ENCODE assay signal across 8 cellular contexts in genomic region chr4:82360298-82361177, GRCh38. TPM values are rescaled to one million over a fixed set of nuclear protein-coding genes. Genes with fewer than 3 reads are reported as not detected.
DNase-seq lines count a peak whose midpoint lies in the region; ATAC-seq, FAIRE-seq and TF ChIP-seq lines count a peak whose summit lies in the region.

No MANE protein-coding gene starts in this region.

- H3K27ac Mint-ChIP-seq in chondrocyte (ENCODE audit: unreplicated experiment), result peak overlapping the region; percentile 69

- 74% methylated on average over 4 of the region's 4 CpGs for WGBS in A549 (ENCODE audit: missing lambda C conversion rate)
- WGBS in lower leg skin, 2 donors, result 91 to 92% methylated on average over 4 of the region's 4 CpGs

- DNase-seq in A549 (ENCODE audit: low read depth in 1 of 2, low spot score in 1 of 2) (peak in 1 of 2 experiments; percentile 27), GM10266 (ENCODE audit: extremely low spot score) (no peak), chondrocyte (ENCODE audit: low spot score) (no peak), lung microvascular endothelial cell (ENCODE audit: low read depth in 2 of 2) (peak; percentile 42 to 46), DMS153 treated with DMSO at 0.1 percent for 48 hours (lab: John Stamatoyannopoulos, UW; ENCODE audit: unreplicated experiment) (no peak), lower leg skin (ENCODE audit: low spot score in 2 of 2) (no peak)

- POLR2A ChIA-PET in A549 (lab: Yijun Ruan, JAX), result interaction anchor here (0.9 to 1.5 kb wide), 2 partner anchors 14 to 69 kb away, joined by 4 to 7 read pairs; partner anchors contain the start of gene HNRNPD

- peaks cover 49% of the 10 kb centered on the region for H3K36me3 ChIP-seq in OCI-LY3 (replicated peaks; ENCODE audit: low read depth, low read length)

- H3K4me2 ChIP-seq in A549 (no peak overlapping the region), OCI-LY3 (ENCODE audit: low read length) (no peak overlapping the region)

- H3K9me3 Mint-ChIP-seq in chondrocyte (ENCODE audit: low read depth), result no peaks in the 10 kb centered on the region

- TF ChIP-seq CTCF in A549 (IDR thresholded peaks at IDR 0.05) (peak; percentile 56), GM10266 (IDR thresholded peaks at IDR 0.05; ENCODE audit: control insufficient read depth, insufficient read depth, low read depth, missing control alignments) (peak; percentile 58), OCI-LY3 (IDR thresholded peaks at IDR 0.05; ENCODE audit: low read depth, low read length) (peak; percentile 61), chondrocyte (IDR thresholded peaks at IDR 0.05) (peak; percentile 86), lower leg skin (IDR thresholded peaks at IDR 0.05) (no peak)

- H3K79me2 ChIP-seq in OCI-LY3 (ENCODE audit: low read length), result peaks cover 100% of the 10 kb centered on the region

- CTCF ChIA-PET in A549 (lab: Yijun Ruan, JAX), result interaction anchor here (0.7 to 3.1 kb wide), 8 partner anchors 9 to 85 kb away, joined by 3 to 12 read pairs (median 3); no protein-coding TSS in a partner anchor

- no peaks in the 10 kb centered on the region for H3K27me3 ChIP-seq in OCI-LY3 (ENCODE audit: low read depth, low read length)

- intact Hi-C loops in lower leg skin (cut with DNase I; ENCODE audit: low total_unique reads), result no loop called here

- H2AFZ ChIP-seq in OCI-LY3 (ENCODE audit: low read depth, low read length), result no peak overlapping the region

- H4K20me1 ChIP-seq in OCI-LY3 (ENCODE audit: insufficient read depth, low read length), result peaks cover 97% of the 10 kb centered on the region

- H3K4me3 Mint-ChIP-seq in chondrocyte (ENCODE audit: unreplicated experiment), result no peak overlapping the region

- H3K27me3 Mint-ChIP-seq in chondrocyte (ENCODE audit: low read depth), result no peaks in the 10 kb centered on the region

- FAIRE-seq in A549 (lab: Jason Lieb, UNC), result no peak

- H3K27ac ChIP-seq in A549 (no peak overlapping the region), OCI-LY3 (ENCODE audit: low read length) (no peak overlapping the region; the same call in 1 of the 2 replicates)

- TF ChIP-seq POLR2A in A549 (IDR thresholded peaks at IDR 0.05; ENCODE audit: low read length), result no peak
- TF ChIP-seq POLR2A in lower leg skin (IDR thresholded peaks at IDR 0.05), result no peak

- H3K4me3 ChIP-seq in A549, result no peak overlapping the region
- H3K4me3 ChIP-seq in OCI-LY3 (ENCODE audit: low read length), result no peak overlapping the region
- no peak overlapping the region for H3K4me3 ChIP-seq in lower leg skin (ENCODE audit: low read depth, poor library complexity, severe bottlenecking)

- peaks cover 11% of the 10 kb centered on the region for H3K36me3 Mint-ChIP-seq in chondrocyte (ENCODE audit: low read depth)

- H3K9me3 ChIP-seq in A549 (no peaks in the 10 kb centered on the region), OCI-LY3 (ENCODE audit: insufficient read depth, low read length) (no peaks in the 10 kb centered on the region)

- ATAC-seq in A549 (peak; percentile 65 to 75; a peak in 4 of 6 replicates), HG03108 (IDR thresholded peaks at IDR 0.05; ENCODE audit: unreplicated experiment) (no peak)

- no peak overlapping the region for H3K9ac ChIP-seq in OCI-LY3 (ENCODE audit: low read length)

- peaks cover 53% of the 10 kb centered on the region for H3K4me1 Mint-ChIP-seq in chondrocyte (ENCODE audit: low read depth)

- peak; percentile 37 to 43 for TF ChIP-seq RAD21 in A549 (conservative IDR thresholded peaks at IDR 0.05 in 1 of 2, IDR thresholded peaks at IDR 0.05 in 1 of 2)

- no peak for TF ChIP-seq EP300 in A549 (IDR thresholded peaks at IDR 0.05)

- H3K4me1 ChIP-seq in A549 (peaks cover 25% of the 10 kb centered on the region; the same call in 2 of the 3 replicates), OCI-LY3 (ENCODE audit: low read length) (peaks cover 81% of the 10 kb centered on the region)

TF ChIP-seq in A549, 52 proteins besides CTCF, POLR2A, EP300 and RAD21:
- TF ChIP-seq PBX3 (IDR thresholded peaks at IDR 0.05), result no peak
- no peak for TF ChIP-seq CHD4 (IDR thresholded peaks at IDR 0.05; ENCODE audit: borderline replicate concordance)
- TF ChIP-seq TP53 (CRISPR knock-in tag; IDR thresholded peaks at IDR 0.05), result no peak
- TF ChIP-seq TFCP2L1 (CRISPR knock-in tag; IDR thresholded peaks at IDR 0.05), result no peak
- TF ChIP-seq HMGXB4 (CRISPR knock-in tag; IDR thresholded peaks at IDR 0.05; ENCODE audit: borderline replicate concordance), result no peak
- TF ChIP-seq PHF8 (IDR thresholded peaks at IDR 0.05; ENCODE audit: borderline replicate concordance, low read depth), result no peak
- TF ChIP-seq, protein P1, sequence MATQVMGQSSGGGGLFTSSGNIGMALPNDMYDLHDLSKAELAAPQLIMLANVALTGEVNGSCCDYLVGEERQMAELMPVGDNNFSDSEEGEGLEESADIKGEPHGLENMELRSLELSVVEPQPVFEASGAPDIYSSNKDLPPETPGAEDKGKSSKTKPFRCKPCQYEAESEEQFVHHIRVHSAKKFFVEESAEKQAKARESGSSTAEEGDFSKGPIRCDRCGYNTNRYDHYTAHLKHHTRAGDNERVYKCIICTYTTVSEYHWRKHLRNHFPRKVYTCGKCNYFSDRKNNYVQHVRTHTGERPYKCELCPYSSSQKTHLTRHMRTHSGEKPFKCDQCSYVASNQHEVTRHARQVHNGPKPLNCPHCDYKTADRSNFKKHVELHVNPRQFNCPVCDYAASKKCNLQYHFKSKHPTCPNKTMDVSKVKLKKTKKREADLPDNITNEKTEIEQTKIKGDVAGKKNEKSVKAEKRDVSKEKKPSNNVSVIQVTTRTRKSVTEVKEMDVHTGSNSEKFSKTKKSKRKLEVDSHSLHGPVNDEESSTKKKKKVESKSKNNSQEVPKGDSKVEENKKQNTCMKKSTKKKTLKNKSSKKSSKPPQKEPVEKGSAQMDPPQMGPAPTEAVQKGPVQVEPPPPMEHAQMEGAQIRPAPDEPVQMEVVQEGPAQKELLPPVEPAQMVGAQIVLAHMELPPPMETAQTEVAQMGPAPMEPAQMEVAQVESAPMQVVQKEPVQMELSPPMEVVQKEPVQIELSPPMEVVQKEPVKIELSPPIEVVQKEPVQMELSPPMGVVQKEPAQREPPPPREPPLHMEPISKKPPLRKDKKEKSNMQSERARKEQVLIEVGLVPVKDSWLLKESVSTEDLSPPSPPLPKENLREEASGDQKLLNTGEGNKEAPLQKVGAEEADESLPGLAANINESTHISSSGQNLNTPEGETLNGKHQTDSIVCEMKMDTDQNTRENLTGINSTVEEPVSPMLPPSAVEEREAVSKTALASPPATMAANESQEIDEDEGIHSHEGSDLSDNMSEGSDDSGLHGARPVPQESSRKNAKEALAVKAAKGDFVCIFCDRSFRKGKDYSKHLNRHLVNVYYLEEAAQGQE (IDR thresholded peaks at IDR 0.05), result no peak
- TF ChIP-seq, protein P2, sequence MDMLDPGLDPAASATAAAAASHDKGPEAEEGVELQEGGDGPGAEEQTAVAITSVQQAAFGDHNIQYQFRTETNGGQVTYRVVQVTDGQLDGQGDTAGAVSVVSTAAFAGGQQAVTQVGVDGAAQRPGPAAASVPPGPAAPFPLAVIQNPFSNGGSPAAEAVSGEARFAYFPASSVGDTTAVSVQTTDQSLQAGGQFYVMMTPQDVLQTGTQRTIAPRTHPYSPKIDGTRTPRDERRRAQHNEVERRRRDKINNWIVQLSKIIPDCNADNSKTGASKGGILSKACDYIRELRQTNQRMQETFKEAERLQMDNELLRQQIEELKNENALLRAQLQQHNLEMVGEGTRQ (IDR thresholded peaks at IDR 0.05), result no peak
- TF ChIP-seq NR3C1 (IDR thresholded peaks at IDR 0.05), result no peak

RNA-seq across cellular contexts. Expression of gene HNRNPD, which starts 13.3 kb away (rescaled TPM):
- 65.5 and 125 TPM in 2 replicates for polyA plus RNA-seq in A549 (2011; rRNA removed)
- polyA plus RNA-seq in A549 (2012; cell fraction: cytosol; rRNA removed), result 193 and 220 TPM in 2 replicates
- polyA plus RNA-seq in A549 (2012; cell fraction: nucleus; rRNA removed), result 249 and 286 TPM in 2 replicates
- 434 to 480 TPM (median 446 TPM) in 3 replicates for polyA plus RNA-seq in A549 (2017; fragmentation: RNase III; extraction: RNeasy Plus Mini Kit Qiagen cat#74134 plus additional on column Dnase treatment)
- polyA minus RNA-seq in A549 (2011; rRNA and poly(A)+ RNA removed), result 14.6 and 14.9 TPM in 2 replicates
- 124 to 177 TPM (median 127 TPM) in 3 replicates for total RNA-seq in chondrocyte
- total RNA-seq in lung microvascular endothelial cell, result 19.2 and 21.6 TPM in 2 replicates
- total RNA-seq in lower leg skin, result 100 to 1,000 TPM in 1 of 4 donors, 10 to 100 TPM in 3; 54.0 to 140 (median 60.4) TPM

Comparison
In these comparisons a context has a peak if more than half of its experiments do, and no peak if none do; other contexts are left out.
1. DNase-seq: peak in lung microvascular endothelial cell (2 of 2); none in GM10266 (single experiment), chondrocyte (single experiment), DMS153 treated with DMSO at 0.1 percent for 48 hours (single experiment) and lower leg skin (0 of 2).
2. CTCF ChIP-seq: peak in A549 (single experiment), GM10266 (single experiment), OCI-LY3 (single experiment) and chondrocyte (single experiment); none in lower leg skin (0 of 3).